In genomic region chr13:25744176-25744575, GRCh38 we compare ENCODE assay signal across 24 cellular contexts.
DNase-seq lines count a peak whose midpoint lies in the region; ATAC-seq and TF ChIP-seq lines count a peak whose summit lies in the region.
"Had no signal": no experiment of that assay in that cellular context is flagged by ENCODE, and none has a peak within 500 bp of the region (broad histone marks: within the 10 kb centered on the region; RNA-seq: fewer than 3 reads in every experiment).

No MANE protein-coding gene starts in this region.

- peak overlapping the region; percentile 64 for H2AFZ ChIP-seq in KMS-11 (ENCODE audit: low read depth)
- H2AFZ ChIP-seq: neural progenitor cell had no signal

- H3K9ac ChIP-seq in KMS-11, result peak overlapping the region; percentile 45; the same call in 1 of the 2 replicates
- H3K9ac ChIP-seq: neural progenitor cell had no signal

- TF ChIP-seq CTCF in KMS-11 (conservative IDR thresholded peaks at IDR 0.05; ENCODE audit: low read depth, low read length), result no peak

- H3K36me3 ChIP-seq in KMS-11 (ENCODE audit: insufficient read depth), result no peaks in the 10 kb centered on the region
- no peaks in the 10 kb centered on the region for H3K36me3 ChIP-seq in effector memory CD4-positive, alpha-beta T cell (ENCODE audit: control insufficient read depth, insufficient read depth, low read length)
- H3K36me3 ChIP-seq: neural progenitor cell had no signal

- peak; percentile 6 for DNase-seq in NCI-H1694 (lab: John Stamatoyannopoulos, UW)
- DNase-seq in amniotic epithelial cell (ENCODE audit: low read depth), result peak; percentile 26
- DNase-seq in myocyte (ENCODE audit: low read depth), result peak; percentile 46
- DNase-seq in effector memory CD4-positive, alpha-beta T cell, result no peak
- DNase-seq in GDM1 (lab: John Stamatoyannopoulos, UW), result no peak
- DNase-seq in cerebellar nuclear complex (lab: John Stamatoyannopoulos, UW), result no peak
- DNase-seq: activated CD4-positive, alpha-beta memory T cell treated with anti-CD3 and anti-CD28 coated beads, Interleukin-2, amount 10 ng/mL, durations not matched to agents 7 days and 5 days; activated CD8-positive, alpha-beta memory T cell treated with anti-CD3 and anti-CD28 coated beads, Interleukin-2, amount 50 U/mL, for 4 hours; activated naive CD4-positive, alpha-beta T cell treated with Interleukin-2 at 50 U/mL for 16 hours; body of pancreas; COR-L47; GF-D8; IMR-90; NCI-H1105 treated with DMSO at 0.1 percent for 48 hours; NCI-H2029; NCI-H526 treated with DMSO at 0.1 percent for 48 hours; small intestine; stimulated activated naive CD4-positive, alpha-beta T cell treated with Interleukin-2 at 50 U/mL for 16 hours; T-helper 2 cell had no signal

- no peak for ATAC-seq in HG02840 (IDR thresholded peaks at IDR 0.05; ENCODE audit: low FRiP score, unreplicated experiment)
- ATAC-seq: activated CD4-positive, CD25-positive, alpha-beta regulatory T cell treated with anti-CD3 and anti-CD28 coated beads, Interleukin-2, amount 50 U/mL, for 24 hours; body of pancreas had no signal

- H3K79me2 ChIP-seq in KMS-11 (ENCODE audit: insufficient read depth, low read depth), result no peaks in the 10 kb centered on the region

- H3K4me1 ChIP-seq in KMS-11 (ENCODE audit: low read depth, poor library complexity, severe bottlenecking), result peaks cover 30% of the 10 kb centered on the region
- H3K4me1 ChIP-seq in effector memory CD4-positive, alpha-beta T cell (ENCODE audit: control insufficient read depth, insufficient read depth, low read length, poor library complexity, severe bottlenecking), result no peaks in the 10 kb centered on the region
- H3K4me1 ChIP-seq: body of pancreas had no signal

- no peaks in the 10 kb centered on the region for H3K9me3 ChIP-seq in effector memory CD4-positive, alpha-beta T cell (ENCODE audit: control insufficient read depth, low read length)
- H3K9me3 ChIP-seq: body of pancreas had no signal

- H3K27ac ChIP-seq in KMS-11, result peak overlapping the region; percentile 85
- H3K27ac ChIP-seq in effector memory CD4-positive, alpha-beta T cell (ENCODE audit: insufficient read depth, low read length, poor library complexity, severe bottlenecking), result no peak overlapping the region
- H3K27ac ChIP-seq: body of pancreas, C4-2B, neural progenitor cell had no signal

- H3K4me2 ChIP-seq in KMS-11, result peak overlapping the region; percentile 53
- H3K4me2 ChIP-seq: neural progenitor cell had no signal

- H4K20me1 ChIP-seq in KMS-11 (ENCODE audit: insufficient read depth), result no peaks in the 10 kb centered on the region

- H3K27me3 ChIP-seq in KMS-11 (ENCODE audit: insufficient read depth, low read depth), result no peaks in the 10 kb centered on the region
- no peaks in the 10 kb centered on the region for H3K27me3 ChIP-seq in effector memory CD4-positive, alpha-beta T cell (replicated peaks; ENCODE audit: control insufficient read depth, insufficient read depth, low read length, poor library complexity, severe bottlenecking)
- H3K27me3 ChIP-seq: body of pancreas, neural progenitor cell had no signal

- H3K4me3 ChIP-seq in KMS-11 (IDR thresholded peaks at IDR 0.05; ENCODE audit: insufficient read depth, low read depth, low read length), result no peak overlapping the region
- H3K4me3 ChIP-seq in effector memory CD4-positive, alpha-beta T cell (ENCODE audit: insufficient read depth, low read depth, low read length, poor library complexity, severe bottlenecking), result no peak overlapping the region
- H3K4me3 ChIP-seq: body of pancreas, neural progenitor cell had no signal

Comparison
In these comparisons a context has a peak if more than half of its experiments do, and no peak if none do; other contexts are left out.
1. DNase-seq: peak in NCI-H1694 (single experiment), amniotic epithelial cell (single experiment) and myocyte (single experiment); none in effector memory CD4-positive, alpha-beta T cell (0 of 3), GDM1 (single experiment) and cerebellar nuclear complex (0 of 2).